ENCODE assay signal across 27 cellular contexts in the genomic region with DNA sequence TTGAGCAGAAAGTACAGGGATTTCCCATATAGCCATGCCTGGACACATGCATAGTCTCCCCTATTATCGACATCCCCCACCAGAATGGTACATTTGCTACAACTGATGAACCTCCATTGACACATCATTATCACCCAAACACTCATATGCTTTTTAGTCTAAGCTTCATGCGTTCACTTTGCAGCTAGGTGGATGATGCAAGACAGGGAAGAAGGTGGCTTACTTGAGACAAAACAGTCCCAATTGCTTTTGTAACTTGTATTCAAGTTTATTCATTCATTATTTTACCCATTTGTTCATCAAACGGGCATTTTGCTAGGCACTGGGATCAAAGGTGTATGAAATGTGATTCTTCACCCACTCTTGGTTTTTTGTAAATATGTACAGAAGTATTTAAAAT.
"Had no signal": no experiment of that assay in that cellular context is flagged by ENCODE, and none has a peak within 500 bp of the region (broad histone marks: within the 10 kb centered on the region; RNA-seq: fewer than 3 reads in every experiment).

No MANE protein-coding gene starts in this region.

- H3K4me3 ChIP-seq: hepatocyte, left lung, lower lobe of right lung, neural progenitor cell, psoas muscle, right lobe of liver, smooth muscle cell, stomach, testis, thyroid gland, transverse colon, upper lobe of left lung had no signal

- H2AFZ ChIP-seq: hepatocyte, neural progenitor cell, parathyroid adenoma had no signal

- H3K4me2 ChIP-seq: hepatocyte, neural progenitor cell, smooth muscle cell had no signal

- H3K9ac ChIP-seq: neural progenitor cell, parathyroid adenoma had no signal

- H3K27ac ChIP-seq: hepatocyte, left lung, lower lobe of right lung, neural progenitor cell, neutrophil, parathyroid adenoma, psoas muscle, right lobe of liver, stomach, testis, thyroid gland, transverse colon, upper lobe of left lung had no signal

- H3K4me1 Mint-ChIP-seq: naive thymus-derived CD8-positive, alpha-beta T cell; stimulated activated memory B cell treated with anti-CD40 and anti-IgM and Interleukin-4, amounts not matched to agents 10 μg/mL and 1 μg/mL and 100 μg/mL, for 72 hours had no signal

- H3K9me3 Mint-ChIP-seq: naive thymus-derived CD8-positive, alpha-beta T cell; nephron; neural progenitor cell; stimulated activated memory B cell treated with anti-CD40 and anti-IgM and Interleukin-4, amounts not matched to agents 10 μg/mL and 1 μg/mL and 100 μg/mL, for 72 hours had no signal

- ATAC-seq: left colon; left lung; lower lobe of right lung; naive thymus-derived CD8-positive, alpha-beta T cell; psoas muscle; right lobe of liver; stimulated activated memory B cell treated with anti-CD40 and anti-IgM and Interleukin-4, amounts not matched to agents 10 μg/mL and 1 μg/mL and 100 μg/mL, for 72 hours; stimulated activated naive CD8-positive, alpha-beta T cell treated with anti-CD3 and anti-CD28 coated beads, Interleukin-15, Interleukin-2, amounts not matched to agents 100 U/mL and 50 U/mL, for 24 hours had no signal

- H3K9me3 ChIP-seq: left lung, lower lobe of right lung, neutrophil, psoas muscle, right lobe of liver, stomach, testis, thyroid gland, transverse colon, upper lobe of left lung had no signal

- H3K27me3 Mint-ChIP-seq: stimulated activated memory B cell treated with anti-CD40 and anti-IgM and Interleukin-4, amounts not matched to agents 10 μg/mL and 1 μg/mL and 100 μg/mL, for 72 hours had no signal

- H3K79me2 ChIP-seq: hepatocyte, parathyroid adenoma had no signal

- H3K4me3 Mint-ChIP-seq: naive thymus-derived CD8-positive, alpha-beta T cell; nephron; neural progenitor cell; stimulated activated memory B cell treated with anti-CD40 and anti-IgM and Interleukin-4, amounts not matched to agents 10 μg/mL and 1 μg/mL and 100 μg/mL, for 72 hours had no signal

- DNase-seq: kidney glomerular epithelial cell; left colon; left lung; lower lobe of right lung; mammary epithelial cell; mesenchymal stem cell; naive thymus-derived CD8-positive, alpha-beta T cell; occipital lobe; psoas muscle; right lobe of liver; stimulated activated CD4-positive, alpha-beta T cell treated with anti-CD3 and anti-CD28 coated beads, Interleukin-1b, Interleukin-23, amount 100 ng/mL, for 48 hours; stimulated activated CD4-positive, alpha-beta T cell treated with anti-CD3 and anti-CD28 coated beads, Interleukin-2, amount 100 ng/mL, for 48 hours; stimulated activated CD4-positive, alpha-beta T cell treated with anti-CD3 and anti-CD28 coated beads, Interleukin-4, amount 100 ng/mL, for 4 hours; stimulated activated CD8-positive, alpha-beta memory T cell treated with anti-CD3 and anti-CD28 coated beads, Interleukin-4, amount 100 ng/mL, for 48 hours; stimulated activated naive CD8-positive, alpha-beta T cell treated with anti-CD3 and anti-CD28 coated beads, Interleukin-15, Interleukin-2, amounts not matched to agents 100 U/mL and 50 U/mL, for 24 hours; stomach; testis; thyroid gland; transverse colon; upper lobe of left lung had no signal

- H3K36me3 ChIP-seq: left lung, lower lobe of right lung, neural progenitor cell, neutrophil, right lobe of liver, stomach, thyroid gland, transverse colon, upper lobe of left lung had no signal

- H3K36me3 Mint-ChIP-seq: naive thymus-derived CD8-positive, alpha-beta T cell; stimulated activated memory B cell treated with anti-CD40 and anti-IgM and Interleukin-4, amounts not matched to agents 10 μg/mL and 1 μg/mL and 100 μg/mL, for 72 hours had no signal

- H3K4me1 ChIP-seq: parathyroid adenoma, psoas muscle, right lobe of liver, testis, thyroid gland, transverse colon had no signal

- H3K27me3 ChIP-seq: left lung, neural progenitor cell, neutrophil, right lobe of liver, stomach, testis, thyroid gland, transverse colon, upper lobe of left lung had no signal

- H3K27ac Mint-ChIP-seq: naive thymus-derived CD8-positive, alpha-beta T cell; nephron; neural progenitor cell; stimulated activated memory B cell treated with anti-CD40 and anti-IgM and Interleukin-4, amounts not matched to agents 10 μg/mL and 1 μg/mL and 100 μg/mL, for 72 hours had no signal
